Comparison of ENCODE assay signal across 10 cellular contexts in genomic region chr6:118843685-118844390, GRCh38. TPM values are rescaled to one million over a fixed set of nuclear protein-coding genes. Genes with fewer than 3 reads are reported as not detected.
DNase-seq lines count a peak whose midpoint lies in the region; ATAC-seq and TF ChIP-seq lines count a peak whose summit lies in the region.
"Had no signal": no experiment of that assay in that cellular context is flagged by ENCODE, and none has a peak within 500 bp of the region (broad histone marks: within the 10 kb centered on the region; RNA-seq: fewer than 3 reads in every experiment).

No MANE protein-coding gene starts in this region.

- H3K27me3 ChIP-seq in heart right ventricle = no peaks in the 10 kb centered on the region

- peak; percentile 44 for DNase-seq in amniotic epithelial cell (ENCODE audit: low read depth)
- no peak for DNase-seq in NCI-H345 (lab: John Stamatoyannopoulos, UW)
- no peak for DNase-seq in heart right ventricle
- DNase-seq in NCI-H510A (lab: John Stamatoyannopoulos, UW) = no peak
- DNase-seq in cerebellar cortex (ENCODE audit: low spot score) = no peak
- DNase-seq: activated gamma-delta T cell, KG1 had no signal

- H3K27ac ChIP-seq in heart right ventricle = no peak overlapping the region

- H3K4me3 ChIP-seq in heart right ventricle = no peak overlapping the region

- intact Hi-C loops in heart right ventricle (cut with DNase I) = no loop called here

- H3K9me3 ChIP-seq in heart right ventricle = no peaks in the 10 kb centered on the region

- ATAC-seq in GM18508 (IDR thresholded peaks at IDR 0.05; ENCODE audit: insufficient read depth, unreplicated experiment) (peak; percentile 93), GM19468 (IDR thresholded peaks at IDR 0.05; ENCODE audit: extremely low read depth, unreplicated experiment) (peak; percentile 59), HG03103 (IDR thresholded peaks at IDR 0.05; ENCODE audit: low read depth, unreplicated experiment) (peak; percentile 92), heart right ventricle (no peak)

- H3K36me3 ChIP-seq in heart right ventricle = peaks cover 0 to 6% (median 0%) of the 10 kb centered on the region in 9 donors

- no peak for TF ChIP-seq CTCF in heart right ventricle (IDR thresholded peaks at IDR 0.05)

- WGBS in heart right ventricle, 2 donors = 85% methylated on average over 4 of the region's 4 CpGs

- H3K4me1 ChIP-seq in heart right ventricle = peaks cover 0 to 4% (median 0%) of the 10 kb centered on the region in 9 donors

RNA-seq across cellular contexts. Expression of gene ASF1A, which starts 50.1 kb away (rescaled TPM):
- 10 to 100 TPM; 15.1 to 25.5 (median 22.0) TPM for total RNA-seq in heart right ventricle
- 10 to 100 TPM; 11.7 to 27.2 TPM for polyA plus RNA-seq in heart right ventricle

Comparison
In these comparisons a context has a peak if more than half of its experiments do, and no peak if none do; other contexts are left out.
1. ATAC-seq: peak in GM18508 (single experiment), GM19468 (single experiment) and HG03103 (single experiment); none in heart right ventricle (0 of 8).